6 cellular contexts compared by ENCODE assay signal in genomic region chr19:48103922-48104321, GRCh38.
"Had no signal": no experiment of that assay in that cellular context is flagged by ENCODE, and none has a peak within 500 bp of the region (broad histone marks: within the 10 kb centered on the region; RNA-seq: fewer than 3 reads in every experiment).

No MANE protein-coding gene starts in this region.

- FAIRE-seq: H54 had no signal

- H3K9me3 Mint-ChIP-seq: HFFc6 had no signal

- H3K4me1 Mint-ChIP-seq: GM23338 had no signal

- H3K4me3 ChIP-seq: GM23338 had no signal

- H3K27ac ChIP-seq: HL-60, KMS-11 had no signal

- H3K4me2 ChIP-seq: KMS-11 had no signal

- DNase-seq: KBM-7 had no signal

- H3K9ac ChIP-seq: KMS-11 had no signal

- H3K4me3 Mint-ChIP-seq: HFFc6 had no signal

- H3K27ac Mint-ChIP-seq: HFFc6 had no signal
